ENCODE assay signal across 17 cellular contexts in genomic region chr10:5318148-5318547, GRCh38. TPM values are rescaled to one million over a fixed set of nuclear protein-coding genes. Genes with fewer than 3 reads are reported as not detected.
DNase-seq lines count a peak whose midpoint lies in the region; ATAC-seq and TF ChIP-seq lines count a peak whose summit lies in the region.
"Had no signal": no experiment of that assay in that cellular context is flagged by ENCODE, and none has a peak within 500 bp of the region (broad histone marks: within the 10 kb centered on the region; RNA-seq: fewer than 3 reads in every experiment).

No MANE protein-coding gene starts in this region.

- ATAC-seq in activated T-cell treated with anti-CD3 and anti-CD28 coated beads, Interleukin-2, amount 50 U/mL, for 72 hours (replicated peaks in 1 of 2): no peak
- ATAC-seq in psoas muscle: no peak
- no peak for ATAC-seq in stimulated activated memory B cell treated with anti-CD40 and anti-IgM and Interleukin-4, amounts not matched to agents 10 μg/mL and 1 μg/mL and 100 μg/mL, for 72 hours
- ATAC-seq: left cardiac atrium had no signal

- H3K36me3 Mint-ChIP-seq in activated T-cell treated with anti-CD3 and anti-CD28 coated beads, Interleukin-2, amount 50 U/mL, for 72 hours (ENCODE audit: insufficient read depth in 2 of 2): peaks cover 0 to 6% of the 10 kb centered on the region in 2 donors
- H3K36me3 Mint-ChIP-seq in stimulated activated memory B cell treated with anti-CD40 and anti-IgM and Interleukin-4, amounts not matched to agents 10 μg/mL and 1 μg/mL and 100 μg/mL, for 72 hours: no peaks in the 10 kb centered on the region

- intact Hi-C loops in breast epithelium (cut with DNase I; ENCODE audit: low total_unique reads): no loop called here
- intact Hi-C loops in psoas muscle (cut with DNase I): no loop called here
- intact Hi-C loops in posterior cingulate gyrus (cut with DNase I): no loop called here

- H3K4me1 ChIP-seq in breast epithelium: no peaks in the 10 kb centered on the region
- H3K4me1 ChIP-seq in psoas muscle: peaks cover 9% of the 10 kb centered on the region
- H3K4me1 ChIP-seq: vagina had no signal

- POLR2A ChIA-PET in RWPE1 (lab: Yijun Ruan, JAX; ENCODE audit: low non-redundant PET): no interaction called here

- H3K9me3 ChIP-seq in breast epithelium (no peaks in the 10 kb centered on the region), psoas muscle (no peaks in the 10 kb centered on the region)
- H3K9me3 ChIP-seq: spleen, vagina had no signal

- peaks cover 66% of the 10 kb centered on the region for H3K4me1 Mint-ChIP-seq in activated T-cell treated with anti-CD3 and anti-CD28 coated beads, Interleukin-2, amount 50 U/mL, for 72 hours (ENCODE audit: low read depth)
- H3K4me1 Mint-ChIP-seq in stimulated activated memory B cell treated with anti-CD40 and anti-IgM and Interleukin-4, amounts not matched to agents 10 μg/mL and 1 μg/mL and 100 μg/mL, for 72 hours: no peaks in the 10 kb centered on the region

- no peaks in the 10 kb centered on the region for H3K27me3 Mint-ChIP-seq in activated T-cell treated with anti-CD3 and anti-CD28 coated beads, Interleukin-2, amount 50 U/mL, for 72 hours (ENCODE audit: low read depth)
- H3K27me3 Mint-ChIP-seq in stimulated activated memory B cell treated with anti-CD40 and anti-IgM and Interleukin-4, amounts not matched to agents 10 μg/mL and 1 μg/mL and 100 μg/mL, for 72 hours: peaks cover 38% of the 10 kb centered on the region

- TF ChIP-seq CTCF in RWPE1 (conservative IDR thresholded peaks at IDR 0.05; ENCODE audit: low read depth) (no peak), breast epithelium (IDR thresholded peaks at IDR 0.05) (no peak), psoas muscle (IDR thresholded peaks at IDR 0.05) (no peak)

- no peak overlapping the region for H3K4me3 ChIP-seq in breast epithelium
- no peak overlapping the region for H3K4me3 ChIP-seq in psoas muscle
- H3K4me3 ChIP-seq: spleen, vagina had no signal

- no peak for TF ChIP-seq POLR2A in breast epithelium (IDR thresholded peaks at IDR 0.05)

- H3K36me3 ChIP-seq in breast epithelium: no peaks in the 10 kb centered on the region
- H3K36me3 ChIP-seq in psoas muscle (ENCODE audit: insufficient read depth in 1 of 2, low read depth in 1 of 2): no peaks in the 10 kb centered on the region
- H3K36me3 ChIP-seq: spleen, vagina had no signal

- 94 to 97% (median 94%) methylated on average over 5 of the region's 5 CpGs for WGBS in psoas muscle, 3 donors

- no peak for DNase-seq in activated T-cell treated with anti-CD3 and anti-CD28 coated beads, Interleukin-2, amount 50 U/mL, for 72 hours
- no peak for DNase-seq in activated T-cell treated with anti-CD3 and anti-CD28 coated beads for 4 hours
- DNase-seq in RWPE1 (ENCODE audit: low spot score): no peak
- no peak for DNase-seq in breast epithelium (ENCODE audit: low spot score in 2 of 2)
- no peak for DNase-seq in psoas muscle
- no peak for DNase-seq in NCI-H1105 treated with DMSO at 0.1 percent for 48 hours (lab: John Stamatoyannopoulos, UW)
- no peak for DNase-seq in posterior cingulate gyrus
- DNase-seq: DMS 273 treated with DMSO at 0.1 percent for 48 hours, hippocampal formation, left cardiac atrium, SHP77, spleen had no signal

- peaks cover 0 to 3% of the 10 kb centered on the region in 2 donors for H3K9me3 Mint-ChIP-seq in activated T-cell treated with anti-CD3 and anti-CD28 coated beads, Interleukin-2, amount 50 U/mL, for 72 hours
- H3K9me3 Mint-ChIP-seq in stimulated activated memory B cell treated with anti-CD40 and anti-IgM and Interleukin-4, amounts not matched to agents 10 μg/mL and 1 μg/mL and 100 μg/mL, for 72 hours: peaks cover 3% of the 10 kb centered on the region
- H3K9me3 Mint-ChIP-seq: HFFc6 had no signal

- peak overlapping the region; percentile 50 to 51 for H3K4me3 Mint-ChIP-seq in activated T-cell treated with anti-CD3 and anti-CD28 coated beads, Interleukin-2, amount 50 U/mL, for 72 hours
- H3K4me3 Mint-ChIP-seq in stimulated activated memory B cell treated with anti-CD40 and anti-IgM and Interleukin-4, amounts not matched to agents 10 μg/mL and 1 μg/mL and 100 μg/mL, for 72 hours: no peak overlapping the region
- H3K4me3 Mint-ChIP-seq: HFFc6 had no signal

- CTCF ChIA-PET in RWPE1 (lab: Yijun Ruan, JAX): interaction anchor here (0.6 to 0.8 kb wide), 2 partner anchors 10 to 551 kb away, joined by 3 to 5 read pairs; no protein-coding TSS in a partner anchor

- H3K27me3 ChIP-seq in breast epithelium (no peaks in the 10 kb centered on the region), psoas muscle (ENCODE audit: insufficient read depth in 3 of 3, low read length in 2 of 3) (no peaks in the 10 kb centered on the region)
- H3K27me3 ChIP-seq: spleen, vagina had no signal

- H3K27ac ChIP-seq in RWPE1 (peak overlapping the region; percentile 82), breast epithelium (peak overlapping the region; percentile 0 to 52), psoas muscle (peak overlapping the region; percentile 50)
- H3K27ac ChIP-seq: spleen, vagina had no signal

- H3K27ac Mint-ChIP-seq in activated T-cell treated with anti-CD3 and anti-CD28 coated beads, Interleukin-2, amount 50 U/mL, for 72 hours: no peak overlapping the region
- no peak overlapping the region for H3K27ac Mint-ChIP-seq in stimulated activated memory B cell treated with anti-CD40 and anti-IgM and Interleukin-4, amounts not matched to agents 10 μg/mL and 1 μg/mL and 100 μg/mL, for 72 hours

RNA-seq across cellular contexts. Expression of gene UCN3, which starts 46.6 kb away (rescaled TPM):
- total RNA-seq in activated T-cell treated with anti-CD3 and anti-CD28 coated beads, Interleukin-2, amount 50 U/mL, for 72 hours: not detected
- total RNA-seq in breast epithelium (not detected), psoas muscle (not detected)
- polyA plus RNA-seq in psoas muscle: not detected
- total RNA-seq: HFFc6, left cardiac atrium, mononuclear cell, posterior vena cava, spleen, vagina had no signal
- polyA plus RNA-seq: spleen had no signal

Comparison
In these comparisons a context has a peak if more than half of its experiments do, and no peak if none do; other contexts are left out.
1. H3K27ac ChIP-seq: peak in every context shown above with its lines; median percentile 82 in RWPE1; 50 in psoas muscle; 26 in breast epithelium.